Comparison of ENCODE assay signal across 1 cellular context in the genomic region with DNA sequence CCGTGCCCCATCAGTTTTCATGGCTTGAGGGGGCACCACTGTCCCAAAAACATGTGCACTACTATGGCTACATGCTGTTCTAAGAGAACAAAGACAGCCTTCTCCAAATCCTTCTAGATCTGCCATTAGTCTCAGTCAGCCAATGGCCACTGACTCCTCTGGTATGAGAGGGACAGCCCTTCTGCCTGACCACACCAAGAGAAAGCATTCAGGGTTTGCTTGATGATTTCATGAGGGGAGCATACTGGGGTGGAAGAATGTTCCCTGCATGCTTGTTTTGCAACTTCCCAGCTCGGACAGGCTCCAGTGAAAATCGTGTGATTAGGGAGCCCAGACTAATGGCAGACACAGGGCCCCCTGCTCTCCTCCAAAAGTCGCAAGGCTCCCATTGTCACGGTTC.
TF ChIP-seq lines count a peak whose summit lies in the region.

No MANE protein-coding gene starts in this region.

TF ChIP-seq in WTC11, 78 proteins besides CTCF, POLR2A, EP300 and RAD21 (continued from another document):
- TF ChIP-seq, protein P1, sequence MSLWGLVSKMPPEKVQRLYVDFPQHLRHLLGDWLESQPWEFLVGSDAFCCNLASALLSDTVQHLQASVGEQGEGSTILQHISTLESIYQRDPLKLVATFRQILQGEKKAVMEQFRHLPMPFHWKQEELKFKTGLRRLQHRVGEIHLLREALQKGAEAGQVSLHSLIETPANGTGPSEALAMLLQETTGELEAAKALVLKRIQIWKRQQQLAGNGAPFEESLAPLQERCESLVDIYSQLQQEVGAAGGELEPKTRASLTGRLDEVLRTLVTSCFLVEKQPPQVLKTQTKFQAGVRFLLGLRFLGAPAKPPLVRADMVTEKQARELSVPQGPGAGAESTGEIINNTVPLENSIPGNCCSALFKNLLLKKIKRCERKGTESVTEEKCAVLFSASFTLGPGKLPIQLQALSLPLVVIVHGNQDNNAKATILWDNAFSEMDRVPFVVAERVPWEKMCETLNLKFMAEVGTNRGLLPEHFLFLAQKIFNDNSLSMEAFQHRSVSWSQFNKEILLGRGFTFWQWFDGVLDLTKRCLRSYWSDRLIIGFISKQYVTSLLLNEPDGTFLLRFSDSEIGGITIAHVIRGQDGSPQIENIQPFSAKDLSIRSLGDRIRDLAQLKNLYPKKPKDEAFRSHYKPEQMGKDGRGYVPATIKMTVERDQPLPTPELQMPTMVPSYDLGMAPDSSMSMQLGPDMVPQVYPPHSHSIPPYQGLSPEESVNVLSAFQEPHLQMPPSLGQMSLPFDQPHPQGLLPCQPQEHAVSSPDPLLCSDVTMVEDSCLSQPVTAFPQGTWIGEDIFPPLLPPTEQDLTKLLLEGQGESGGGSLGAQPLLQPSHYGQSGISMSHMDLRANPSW (CRISPR knock-in tag; conservative IDR thresholded peaks at IDR 0.05; ENCODE audit: low read depth), result no peak
- TF ChIP-seq, protein P2, sequence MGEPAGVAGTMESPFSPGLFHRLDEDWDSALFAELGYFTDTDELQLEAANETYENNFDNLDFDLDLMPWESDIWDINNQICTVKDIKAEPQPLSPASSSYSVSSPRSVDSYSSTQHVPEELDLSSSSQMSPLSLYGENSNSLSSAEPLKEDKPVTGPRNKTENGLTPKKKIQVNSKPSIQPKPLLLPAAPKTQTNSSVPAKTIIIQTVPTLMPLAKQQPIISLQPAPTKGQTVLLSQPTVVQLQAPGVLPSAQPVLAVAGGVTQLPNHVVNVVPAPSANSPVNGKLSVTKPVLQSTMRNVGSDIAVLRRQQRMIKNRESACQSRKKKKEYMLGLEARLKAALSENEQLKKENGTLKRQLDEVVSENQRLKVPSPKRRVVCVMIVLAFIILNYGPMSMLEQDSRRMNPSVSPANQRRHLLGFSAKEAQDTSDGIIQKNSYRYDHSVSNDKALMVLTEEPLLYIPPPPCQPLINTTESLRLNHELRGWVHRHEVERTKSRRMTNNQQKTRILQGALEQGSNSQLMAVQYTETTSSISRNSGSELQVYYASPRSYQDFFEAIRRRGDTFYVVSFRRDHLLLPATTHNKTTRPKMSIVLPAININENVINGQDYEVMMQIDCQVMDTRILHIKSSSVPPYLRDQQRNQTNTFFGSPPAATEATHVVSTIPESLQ (CRISPR knock-in tag; IDR thresholded peaks at IDR 0.05), result no peak
- TF ChIP-seq NFATC4 (CRISPR knock-in tag; IDR thresholded peaks at IDR 0.05) (no peak), NR1H2 (CRISPR knock-in tag; IDR thresholded peaks at IDR 0.05) (no peak), NFYB (CRISPR knock-in tag; conservative IDR thresholded peaks at IDR 0.05; ENCODE audit: low read depth) (no peak), ZNF263 (CRISPR knock-in tag; IDR thresholded peaks at IDR 0.05; ENCODE audit: low read depth) (no peak), NR3C1 (CRISPR knock-in tag; conservative IDR thresholded peaks at IDR 0.05; ENCODE audit: low read depth) (no peak), JUN (CRISPR knock-in tag; IDR thresholded peaks at IDR 0.05) (no peak)
- TF ChIP-seq, protein P3, sequence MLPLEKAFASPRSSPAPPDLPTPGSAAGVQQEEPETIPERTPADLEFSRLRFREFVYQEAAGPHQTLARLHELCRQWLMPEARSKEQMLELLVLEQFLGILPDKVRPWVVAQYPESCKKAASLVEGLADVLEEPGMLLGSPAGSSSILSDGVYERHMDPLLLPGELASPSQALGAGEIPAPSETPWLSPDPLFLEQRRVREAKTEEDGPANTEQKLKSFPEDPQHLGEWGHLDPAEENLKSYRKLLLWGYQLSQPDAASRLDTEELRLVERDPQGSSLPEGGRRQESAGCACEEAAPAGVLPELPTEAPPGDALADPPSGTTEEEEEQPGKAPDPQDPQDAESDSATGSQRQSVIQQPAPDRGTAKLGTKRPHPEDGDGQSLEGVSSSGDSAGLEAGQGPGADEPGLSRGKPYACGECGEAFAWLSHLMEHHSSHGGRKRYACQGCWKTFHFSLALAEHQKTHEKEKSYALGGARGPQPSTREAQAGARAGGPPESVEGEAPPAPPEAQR (CRISPR knock-in tag; IDR thresholded peaks at IDR 0.05), result no peak
- TF ChIP-seq, protein P4, sequence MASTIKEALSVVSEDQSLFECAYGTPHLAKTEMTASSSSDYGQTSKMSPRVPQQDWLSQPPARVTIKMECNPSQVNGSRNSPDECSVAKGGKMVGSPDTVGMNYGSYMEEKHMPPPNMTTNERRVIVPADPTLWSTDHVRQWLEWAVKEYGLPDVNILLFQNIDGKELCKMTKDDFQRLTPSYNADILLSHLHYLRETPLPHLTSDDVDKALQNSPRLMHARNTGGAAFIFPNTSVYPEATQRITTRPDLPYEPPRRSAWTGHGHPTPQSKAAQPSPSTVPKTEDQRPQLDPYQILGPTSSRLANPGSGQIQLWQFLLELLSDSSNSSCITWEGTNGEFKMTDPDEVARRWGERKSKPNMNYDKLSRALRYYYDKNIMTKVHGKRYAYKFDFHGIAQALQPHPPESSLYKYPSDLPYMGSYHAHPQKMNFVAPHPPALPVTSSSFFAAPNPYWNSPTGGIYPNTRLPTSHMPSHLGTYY (CRISPR knock-in tag; IDR thresholded peaks at IDR 0.05), result no peak
